In genomic region chr6:5004373-5005037, GRCh38 we compare ENCODE assay signal across 8 cellular contexts. TPM values are rescaled to one million over a fixed set of nuclear protein-coding genes. Genes with fewer than 3 reads are reported as not detected.
DNase-seq lines count a peak whose midpoint lies in the region; ATAC-seq, FAIRE-seq and TF ChIP-seq lines count a peak whose summit lies in the region.

No MANE protein-coding gene starts in this region.

- H3K79me2 ChIP-seq in K562 (ENCODE audit: control insufficient read depth, insufficient read depth, low read length): peaks cover 8% of the 10 kb centered on the region; the same call in 1 of the 3 replicates

- TF ChIP-seq RAD21 in K562 (CRISPR knock-in tag; conservative IDR thresholded peaks at IDR 0.05 in 1 of 2, IDR thresholded peaks at IDR 0.05 in 1 of 2): no peak

- H3K4me1 ChIP-seq in BLaER1 treated with 17β-estradiol and CSF1 and Interleukin-3, amounts not matched to agents 10 nM and 100 nM: peaks cover 7 to 19% (median 16%) of the 10 kb centered on the region in 10 experiments; a peak in 19 of 20 replicates
- H3K4me1 ChIP-seq in K562 (replicated peaks in 1 of 2; ENCODE audit: control insufficient read depth in 2 of 2, insufficient read depth in 2 of 2, low read length in 2 of 2) (peaks cover 5 to 15% of the 10 kb centered on the region in 2 experiments; a peak in 4 of 5 replicates), mononuclear cell (ENCODE audit: insufficient read depth, low read length) (peaks cover 9% of the 10 kb centered on the region)

- 42% methylated on average over 12 of the region's 12 CpGs for WGBS in K562 (ENCODE audit: insufficient coverage, low coverage, missing lambda C conversion rate)

- H4K20me1 ChIP-seq in BLaER1 treated with 17β-estradiol and CSF1 and Interleukin-3, amounts not matched to agents 10 nM and 100 nM: peaks cover 0 to 9% (median 0%) of the 10 kb centered on the region in 11 experiments; a peak in 2 of 22 replicates
- no peaks in the 10 kb centered on the region for H4K20me1 ChIP-seq in K562 (replicated peaks; ENCODE audit: control insufficient read depth, insufficient read depth, low read length)

- in situ Hi-C loops in K562 (cut with MboI): no loop called here

- H3K4me2 ChIP-seq in BLaER1 treated with 17β-estradiol and CSF1 and Interleukin-3, amounts not matched to agents 10 nM and 100 nM: peak overlapping the region; percentile 69 to 97 (median 86)
- peak overlapping the region; percentile 95 for H3K4me2 ChIP-seq in K562 (ENCODE audit: insufficient read depth, low read length)

- peak overlapping the region; percentile 100 for H2AFZ ChIP-seq in K562 (ENCODE audit: low read depth, low read length)

- peak overlapping the region; percentile 82 to 92 (median 86) for H3K9ac ChIP-seq in BLaER1 treated with 17β-estradiol and CSF1 and Interleukin-3, amounts not matched to agents 10 nM and 100 nM
- H3K9ac ChIP-seq in K562 (ENCODE audit: insufficient read depth in 1 of 2, low read depth in 2 of 2, low read length in 2 of 2): peak overlapping the region; percentile 88 to 90

- peak; percentile 36 for ATAC-seq in K562

- peak overlapping the region; percentile 77 to 94 (median 90) for H3K27ac ChIP-seq in BLaER1 treated with 17β-estradiol and CSF1 and Interleukin-3, amounts not matched to agents 10 nM and 100 nM
- H3K27ac ChIP-seq in HL-60 (replicated peaks) (peak overlapping the region; percentile 74), K562 (ENCODE audit: extremely low read depth, low read depth, low read length) (peak overlapping the region; percentile 91)

- DNase-seq in HL-60 (ENCODE audit: low read depth in 1 of 2, low spot score in 1 of 2) (peak in 1 of 2 experiments; percentile 36), K562 (ENCODE audit: extremely low read depth in 1 of 4, low spot score in 3 of 4) (no peak), NCI-H446 (lab: John Stamatoyannopoulos, UW) (no peak), cerebellar cortex (ENCODE audit: low spot score) (no peak), amniotic stem cell (lab: John Stamatoyannopoulos, UW) (no peak), NOMO-1 treated with dmso at 0.1 percent for 144 hours (lab: John Stamatoyannopoulos, UW; ENCODE audit: unreplicated experiment) (no peak)

- CTCF ChIA-PET in K562 (lab: Yijun Ruan, JAX; ENCODE audit: low intra/inter-chr PET ratio): no interaction called here

- intact Hi-C loops in K562 (cut with micrococcal nuclease): no loop called here

- no peak for TF ChIP-seq POLR2A in K562 (conservative IDR thresholded peaks at IDR 0.05)

- no peaks in the 10 kb centered on the region for H3K9me1 ChIP-seq in K562 (ENCODE audit: control insufficient read depth, insufficient read depth, low read length)

- TF ChIP-seq EP300 in K562 (IDR thresholded peaks at IDR 0.05; ENCODE audit: low read length): no peak

- TSS peak; percentile 88 for BruUV-seq in K562 (replicated peaks; lab: Mats Ljungman, UMichigan)

- H3K4me3 ChIP-seq in BLaER1 treated with 17β-estradiol and CSF1 and Interleukin-3, amounts not matched to agents 10 nM and 100 nM: peak overlapping the region; percentile 55 to 76 (median 66)
- H3K4me3 ChIP-seq in HL-60 (replicated peaks; ENCODE audit: insufficient read depth, low read length): peak overlapping the region; percentile 95
- H3K4me3 ChIP-seq in K562: peak overlapping the region; percentile 82
- H3K4me3 ChIP-seq in mononuclear cell (ENCODE audit: low read length): peak overlapping the region; percentile 63

- H3K36me3 ChIP-seq in BLaER1 treated with 17β-estradiol and CSF1 and Interleukin-3, amounts not matched to agents 10 nM and 100 nM: peaks cover 0 to 30% (median 26%) of the 10 kb centered on the region in 11 experiments; a peak in 21 of 22 replicates
- H3K36me3 ChIP-seq in K562 (ENCODE audit: control insufficient read depth, insufficient read depth, low read length): peaks cover 22% of the 10 kb centered on the region

- FAIRE-seq in K562 (lab: Jason Lieb, UNC): no peak

- no peak for TF ChIP-seq CTCF in HL-60 (IDR thresholded peaks at IDR 0.05; ENCODE audit: insufficient read depth, low read length)
- TF ChIP-seq CTCF in K562 (IDR thresholded peaks at IDR 0.05 in 2 of 3, conservative IDR thresholded peaks at IDR 0.05 in 1 of 3; ENCODE audit: insufficient read depth in 2 of 3, low read depth in 1 of 3, low read length in 3 of 3): no peak

- POLR2A ChIA-PET in K562 (lab: Yijun Ruan, JAX): interaction anchor here (0.7 kb wide), 2 partner anchors 196 to 520 kb away, joined by 3 read pairs; no protein-coding TSS in a partner anchor

- no peaks in the 10 kb centered on the region for H3K27me3 ChIP-seq in BLaER1 treated with 17β-estradiol and CSF1 and Interleukin-3, amounts not matched to agents 10 nM and 100 nM
- no peaks in the 10 kb centered on the region for H3K27me3 ChIP-seq in HL-60 (ENCODE audit: insufficient read depth, poor library complexity, severe bottlenecking)
- no peaks in the 10 kb centered on the region for H3K27me3 ChIP-seq in K562 (ENCODE audit: control insufficient read depth in 2 of 2, insufficient read depth in 2 of 2, low read length in 2 of 2)
- no peaks in the 10 kb centered on the region for H3K27me3 ChIP-seq in mononuclear cell (ENCODE audit: insufficient read depth, low read length)

- H3K9me3 ChIP-seq in BLaER1 treated with 17β-estradiol and CSF1 and Interleukin-3, amounts not matched to agents 10 nM and 100 nM (replicated peaks in 1 of 11): no peaks in the 10 kb centered on the region
- H3K9me3 ChIP-seq in K562 (replicated peaks; ENCODE audit: control insufficient read depth, insufficient read depth, low read depth, low read length) (no peaks in the 10 kb centered on the region), mononuclear cell (ENCODE audit: low read depth, low read length) (no peaks in the 10 kb centered on the region)

TF ChIP-seq in K562, 482 proteins besides CTCF, POLR2A, EP300 and RAD21 (continues in another document):
- TF ChIP-seq MAFK (IDR thresholded peaks at IDR 0.05; ENCODE audit: low read length): no peak
- TF ChIP-seq PREB (CRISPR knock-in tag; IDR thresholded peaks at IDR 0.05): peak; percentile 84; the same call in 1 of the 2 replicates
- TF ChIP-seq ZNF354B (CRISPR knock-in tag; IDR thresholded peaks at IDR 0.05): no peak
- no peak for TF ChIP-seq CUX1 (CRISPR knock-in tag; IDR thresholded peaks at IDR 0.05)

RNA-seq across cellular contexts. Expression of gene RPP40, which starts 0.7 kb away (rescaled TPM):
- 10.1 and 10.8 TPM in 2 replicates for total RNA-seq in K562 (2011; cell fraction: chromatin; rRNA removed; ENCODE audit: low replicate concordance)
- 7.1 and 8.8 TPM in 2 replicates for total RNA-seq in K562 (2011; cell fraction: nucleolus; rRNA removed)
- 7.9 and 13.3 TPM in 2 replicates for total RNA-seq in K562 (2011; cell fraction: nucleoplasm; rRNA removed)
- total RNA-seq in K562 (2014; rRNA removed) (34.7 and 41.1 TPM in 2 replicates), K562 (2014; rRNA removed; fragmentation: Illumina TruSeq; extraction: Trizol) (39.9 and 41.0 TPM in 2 replicates), K562 (2015; rRNA removed; fragmentation: Illumina TruSeq; extraction: Trizol) (36.4 and 39.0 TPM in 2 replicates), K562 (2021) (28.1 and 30.2 TPM in 2 replicates), mononuclear cell (1.3 TPM)
- polyA plus RNA-seq in K562 (2011; rRNA removed) (15.9 and 22.6 TPM in 2 replicates), K562 (2014; fragmentation: Illumina TruSeq; extraction: Trizol) (48.2 and 51.2 TPM in 2 replicates), K562 (2014; fragmentation: Nextera tagmentation; extraction: Ambion mirVana) (100 to 1,000 TPM; 103 to 114 TPM), K562 (2014; rRNA removed) (35.7 and 46.6 TPM in 2 replicates)
- polyA plus RNA-seq in K562 (2011; cell fraction: cytosol; rRNA removed): 8.4 and 11.0 TPM in 2 replicates
- polyA plus RNA-seq in K562 (2011; cell fraction: nucleus; rRNA removed): 12.8 and 16.4 TPM in 2 replicates
- polyA plus RNA-seq in K562 (2012): 16.5 and 38.9 TPM in 2 replicates
- 17.4 and 17.6 TPM in 2 replicates for polyA minus RNA-seq in K562 (2011; rRNA and poly(A)+ RNA removed)
- polyA minus RNA-seq in K562 (2011; cell fraction: cytosol; rRNA and poly(A)+ RNA removed): 6.8 and 8.6 TPM in 2 replicates
- 9.7 and 17.2 TPM in 2 replicates for polyA minus RNA-seq in K562 (2011; cell fraction: nucleus; rRNA and poly(A)+ RNA removed)
